ENCODE assay signal across 19 cellular contexts in genomic region chr4:100042711-100043110, GRCh38.
"Had no signal": no experiment of that assay in that cellular context is flagged by ENCODE, and none has a peak within 500 bp of the region (broad histone marks: within the 10 kb centered on the region; RNA-seq: fewer than 3 reads in every experiment).

No MANE protein-coding gene starts in this region.

- ATAC-seq: T-cell had no signal

- H3K4me1 Mint-ChIP-seq: T-cell had no signal

- H3K27ac Mint-ChIP-seq: T-cell had no signal

- H3K36me3 Mint-ChIP-seq: T-cell had no signal

- H3K9me3 ChIP-seq: SK-N-SH had no signal

- DNase-seq: KBM-7, NCI-H1092, NCI-H1105 treated with DMSO at 0.1 percent for 48 hours, NCI-H1417 treated with DMSO at 0.1 percent for 48 hours, NCI-H187, NCI-H2029, NCI-H2081 treated with DMSO at 0.1 percent for 48 hours, NCI-H2171, NCI-H446, NCI-H510A, NCI-H524 treated with DMSO at 0.1 percent for 48 hours, NCI-H69, NCI-H774, Right ventricle myocardium superior, RPMI8226, SIG-M5, SK-N-SH, SW 1271, T-cell had no signal

- H3K27me3 Mint-ChIP-seq: T-cell had no signal

- H3K4me3 Mint-ChIP-seq: T-cell had no signal
